Comparison of ENCODE assay signal across 1 cellular context in the genomic region with DNA sequence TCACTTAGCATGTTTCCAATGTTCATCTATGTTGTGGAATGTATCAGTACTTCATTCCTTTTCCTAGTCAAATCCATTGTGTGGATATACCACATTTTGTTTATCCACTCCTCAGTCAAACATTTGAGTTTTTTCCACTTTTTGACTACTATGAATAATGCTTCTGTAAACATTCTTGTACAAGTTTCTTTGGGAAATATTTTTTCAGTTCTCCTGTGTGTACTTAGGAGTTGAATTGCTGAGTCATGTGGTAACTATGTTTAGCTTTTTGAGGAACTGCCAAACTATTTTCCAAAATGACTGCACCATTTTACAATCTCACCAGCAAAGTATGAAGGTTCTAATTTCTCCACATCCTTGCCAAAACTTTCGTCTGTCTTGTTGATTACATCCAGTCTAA.
A peak's percentile ranks its signal among the peaks of the same experiment; 100 is the strongest.
TF ChIP-seq lines count a peak whose summit lies in the region.

No MANE protein-coding gene starts in this region.

TF ChIP-seq in HepG2, 621 proteins besides CTCF, POLR2A, EP300 and RAD21 (continued from another document and continues in another):
- TF ChIP-seq, protein P1, sequence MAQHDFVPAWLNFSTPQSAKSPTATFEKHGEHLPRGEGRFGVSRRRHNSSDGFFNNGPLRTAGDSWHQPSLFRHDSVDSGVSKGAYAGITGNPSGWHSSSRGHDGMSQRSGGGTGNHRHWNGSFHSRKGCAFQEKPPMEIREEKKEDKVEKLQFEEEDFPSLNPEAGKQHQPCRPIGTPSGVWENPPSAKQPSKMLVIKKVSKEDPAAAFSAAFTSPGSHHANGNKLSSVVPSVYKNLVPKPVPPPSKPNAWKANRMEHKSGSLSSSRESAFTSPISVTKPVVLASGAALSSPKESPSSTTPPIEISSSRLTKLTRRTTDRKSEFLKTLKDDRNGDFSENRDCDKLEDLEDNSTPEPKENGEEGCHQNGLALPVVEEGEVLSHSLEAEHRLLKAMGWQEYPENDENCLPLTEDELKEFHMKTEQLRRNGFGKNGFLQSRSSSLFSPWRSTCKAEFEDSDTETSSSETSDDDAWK (CRISPR knock-in tag; IDR thresholded peaks at IDR 0.05): no peak
- TF ChIP-seq ZFX (CRISPR knock-in tag; IDR thresholded peaks at IDR 0.05; ENCODE audit: low read depth) (no peak), CHD4 (IDR thresholded peaks at IDR 0.05; ENCODE audit: borderline replicate concordance, low read length) (peak; percentile 46; the same call in 1 of the 2 replicates), ZFAT (CRISPR knock-in tag; conservative IDR thresholded peaks at IDR 0.05) (no peak), ZKSCAN8 (CRISPR knock-in tag; IDR thresholded peaks at IDR 0.05; ENCODE audit: borderline replicate concordance) (no peak), ZNF382 (CRISPR knock-in tag; IDR thresholded peaks at IDR 0.05; ENCODE audit: borderline replicate concordance) (no peak), THAP7 (CRISPR knock-in tag; IDR thresholded peaks at IDR 0.05) (no peak), ZNF235 (CRISPR knock-in tag; IDR thresholded peaks at IDR 0.05; ENCODE audit: borderline replicate concordance) (no peak), ZNF570 (CRISPR knock-in tag; IDR thresholded peaks at IDR 0.05; ENCODE audit: borderline replicate concordance) (no peak), PBX2 (CRISPR knock-in tag; IDR thresholded peaks at IDR 0.05) (no peak), ZNF777 (CRISPR knock-in tag; IDR thresholded peaks at IDR 0.05) (no peak), ATF6 (CRISPR knock-in tag; conservative IDR thresholded peaks at IDR 0.05) (no peak), TAF1 (CRISPR knock-in tag; IDR thresholded peaks at IDR 0.05) (no peak), JARID2 (CRISPR knock-in tag; IDR thresholded peaks at IDR 0.05; ENCODE audit: insufficient replicate concordance) (no peak), EED (CRISPR knock-in tag; IDR thresholded peaks at IDR 0.05) (no peak), ZNF597 (CRISPR knock-in tag; IDR thresholded peaks at IDR 0.05) (no peak), SMYD3 (CRISPR knock-in tag; IDR thresholded peaks at IDR 0.05) (no peak), ZNF709 (CRISPR knock-in tag; IDR thresholded peaks at IDR 0.05) (no peak), IRF2 (CRISPR knock-in tag; IDR thresholded peaks at IDR 0.05) (no peak), PHB2 (IDR thresholded peaks at IDR 0.05; ENCODE audit: partially characterized antibody) (no peak), GTF2F1 (IDR thresholded peaks at IDR 0.05; ENCODE audit: low read length) (no peak), MATR3 (CRISPR knock-in tag; IDR thresholded peaks at IDR 0.05) (no peak), ZFP36 (IDR thresholded peaks at IDR 0.05; ENCODE audit: borderline replicate concordance, low read depth, low read length, partially characterized antibody) (no peak), KDM6A (CRISPR knock-in tag; IDR thresholded peaks at IDR 0.05; ENCODE audit: low read depth) (no peak), TGIF2 (CRISPR knock-in tag; IDR thresholded peaks at IDR 0.05) (no peak), FOXJ3 (CRISPR knock-in tag; IDR thresholded peaks at IDR 0.05; ENCODE audit: borderline replicate concordance) (peak; percentile 70; the same call in 1 of the 2 replicates), ZNF383 (CRISPR knock-in tag; IDR thresholded peaks at IDR 0.05; ENCODE audit: borderline replicate concordance) (no peak), SRF (IDR thresholded peaks at IDR 0.05; ENCODE audit: low read depth, low read length) (no peak), ZNF841 (CRISPR knock-in tag; IDR thresholded peaks at IDR 0.05; ENCODE audit: borderline replicate concordance) (no peak), SNAI1 (CRISPR knock-in tag; IDR thresholded peaks at IDR 0.05; ENCODE audit: borderline replicate concordance) (no peak), TCF7L2 (IDR thresholded peaks at IDR 0.05; ENCODE audit: low read depth, low read length) (no peak), HOXA7 (CRISPR knock-in tag; IDR thresholded peaks at IDR 0.05) (no peak), EHMT2 (IDR thresholded peaks at IDR 0.05; ENCODE audit: borderline replicate concordance, low read depth, low read length) (no peak), GPN1 (CRISPR knock-in tag; IDR thresholded peaks at IDR 0.05; ENCODE audit: borderline replicate concordance) (no peak), GZF1 (CRISPR knock-in tag; IDR thresholded peaks at IDR 0.05) (no peak), ZSCAN5A (CRISPR knock-in tag; IDR thresholded peaks at IDR 0.05; ENCODE audit: borderline replicate concordance) (no peak), ZKSCAN1 (IDR thresholded peaks at IDR 0.05; ENCODE audit: low read length) (no peak), STAG1 (CRISPR knock-in tag; IDR thresholded peaks at IDR 0.05) (no peak), RFXAP (CRISPR knock-in tag; IDR thresholded peaks at IDR 0.05; ENCODE audit: borderline replicate concordance) (no peak), FOXA3 (CRISPR knock-in tag; IDR thresholded peaks at IDR 0.05) (peak; percentile 96), TFE3 (CRISPR knock-in tag; IDR thresholded peaks at IDR 0.05) (peak; percentile 85; the same call in 1 of the 2 replicates), RARA (CRISPR knock-in tag; IDR thresholded peaks at IDR 0.05) (peak; percentile 77; the same call in 1 of the 2 replicates)
- TF ChIP-seq, protein P2, sequence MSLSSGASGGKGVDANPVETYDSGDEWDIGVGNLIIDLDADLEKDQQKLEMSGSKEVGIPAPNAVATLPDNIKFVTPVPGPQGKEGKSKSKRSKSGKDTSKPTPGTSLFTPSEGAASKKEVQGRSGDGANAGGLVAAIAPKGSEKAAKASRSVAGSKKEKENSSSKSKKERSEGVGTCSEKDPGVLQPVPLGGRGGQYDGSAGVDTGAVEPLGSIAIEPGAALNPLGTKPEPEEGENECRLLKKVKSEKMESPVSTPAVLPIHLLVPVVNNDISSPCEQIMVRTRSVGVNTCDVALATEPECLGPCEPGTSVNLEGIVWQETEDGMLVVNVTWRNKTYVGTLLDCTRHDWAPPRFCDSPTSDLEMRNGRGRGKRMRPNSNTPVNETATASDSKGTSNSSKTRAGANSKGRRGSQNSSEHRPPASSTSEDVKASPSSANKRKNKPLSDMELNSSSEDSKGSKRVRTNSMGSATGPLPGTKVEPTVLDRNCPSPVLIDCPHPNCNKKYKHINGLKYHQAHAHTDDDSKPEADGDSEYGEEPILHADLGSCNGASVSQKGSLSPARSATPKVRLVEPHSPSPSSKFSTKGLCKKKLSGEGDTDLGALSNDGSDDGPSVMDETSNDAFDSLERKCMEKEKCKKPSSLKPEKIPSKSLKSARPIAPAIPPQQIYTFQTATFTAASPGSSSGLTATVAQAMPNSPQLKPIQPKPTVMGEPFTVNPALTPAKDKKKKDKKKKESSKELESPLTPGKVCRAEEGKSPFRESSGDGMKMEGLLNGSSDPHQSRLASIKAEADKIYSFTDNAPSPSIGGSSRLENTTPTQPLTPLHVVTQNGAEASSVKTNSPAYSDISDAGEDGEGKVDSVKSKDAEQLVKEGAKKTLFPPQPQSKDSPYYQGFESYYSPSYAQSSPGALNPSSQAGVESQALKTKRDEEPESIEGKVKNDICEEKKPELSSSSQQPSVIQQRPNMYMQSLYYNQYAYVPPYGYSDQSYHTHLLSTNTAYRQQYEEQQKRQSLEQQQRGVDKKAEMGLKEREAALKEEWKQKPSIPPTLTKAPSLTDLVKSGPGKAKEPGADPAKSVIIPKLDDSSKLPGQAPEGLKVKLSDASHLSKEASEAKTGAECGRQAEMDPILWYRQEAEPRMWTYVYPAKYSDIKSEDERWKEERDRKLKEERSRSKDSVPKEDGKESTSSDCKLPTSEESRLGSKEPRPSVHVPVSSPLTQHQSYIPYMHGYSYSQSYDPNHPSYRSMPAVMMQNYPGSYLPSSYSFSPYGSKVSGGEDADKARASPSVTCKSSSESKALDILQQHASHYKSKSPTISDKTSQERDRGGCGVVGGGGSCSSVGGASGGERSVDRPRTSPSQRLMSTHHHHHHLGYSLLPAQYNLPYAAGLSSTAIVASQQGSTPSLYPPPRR (CRISPR knock-in tag; IDR thresholded peaks at IDR 0.05; ENCODE audit: borderline replicate concordance): peak; percentile 51; the same call in 1 of the 2 replicates
- TF ChIP-seq, protein P3, sequence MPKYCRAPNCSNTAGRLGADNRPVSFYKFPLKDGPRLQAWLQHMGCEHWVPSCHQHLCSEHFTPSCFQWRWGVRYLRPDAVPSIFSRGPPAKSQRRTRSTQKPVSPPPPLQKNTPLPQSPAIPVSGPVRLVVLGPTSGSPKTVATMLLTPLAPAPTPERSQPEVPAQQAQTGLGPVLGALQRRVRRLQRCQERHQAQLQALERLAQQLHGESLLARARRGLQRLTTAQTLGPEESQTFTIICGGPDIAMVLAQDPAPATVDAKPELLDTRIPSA (CRISPR knock-in tag; IDR thresholded peaks at IDR 0.05; ENCODE audit: borderline replicate concordance): no peak
- TF ChIP-seq, protein P4, sequence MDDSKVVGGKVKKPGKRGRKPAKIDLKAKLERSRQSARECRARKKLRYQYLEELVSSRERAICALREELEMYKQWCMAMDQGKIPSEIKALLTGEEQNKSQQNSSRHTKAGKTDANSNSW (CRISPR knock-in tag; IDR thresholded peaks at IDR 0.05; ENCODE audit: borderline replicate concordance): no peak
- TF ChIP-seq, protein P5, sequence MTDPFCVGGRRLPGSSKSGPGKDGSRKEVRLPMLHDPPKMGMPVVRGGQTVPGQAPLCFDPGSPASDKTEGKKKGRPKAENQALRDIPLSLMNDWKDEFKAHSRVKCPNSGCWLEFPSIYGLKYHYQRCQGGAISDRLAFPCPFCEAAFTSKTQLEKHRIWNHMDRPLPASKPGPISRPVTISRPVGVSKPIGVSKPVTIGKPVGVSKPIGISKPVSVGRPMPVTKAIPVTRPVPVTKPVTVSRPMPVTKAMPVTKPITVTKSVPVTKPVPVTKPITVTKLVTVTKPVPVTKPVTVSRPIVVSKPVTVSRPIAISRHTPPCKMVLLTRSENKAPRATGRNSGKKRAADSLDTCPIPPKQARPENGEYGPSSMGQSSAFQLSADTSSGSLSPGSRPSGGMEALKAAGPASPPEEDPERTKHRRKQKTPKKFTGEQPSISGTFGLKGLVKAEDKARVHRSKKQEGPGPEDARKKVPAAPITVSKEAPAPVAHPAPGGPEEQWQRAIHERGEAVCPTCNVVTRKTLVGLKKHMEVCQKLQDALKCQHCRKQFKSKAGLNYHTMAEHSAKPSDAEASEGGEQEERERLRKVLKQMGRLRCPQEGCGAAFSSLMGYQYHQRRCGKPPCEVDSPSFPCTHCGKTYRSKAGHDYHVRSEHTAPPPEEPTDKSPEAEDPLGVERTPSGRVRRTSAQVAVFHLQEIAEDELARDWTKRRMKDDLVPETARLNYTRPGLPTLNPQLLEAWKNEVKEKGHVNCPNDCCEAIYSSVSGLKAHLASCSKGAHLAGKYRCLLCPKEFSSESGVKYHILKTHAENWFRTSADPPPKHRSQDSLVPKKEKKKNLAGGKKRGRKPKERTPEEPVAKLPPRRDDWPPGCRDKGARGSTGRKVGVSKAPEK (CRISPR knock-in tag; IDR thresholded peaks at IDR 0.05; ENCODE audit: borderline replicate concordance): no peak
